In the genomic region with DNA sequence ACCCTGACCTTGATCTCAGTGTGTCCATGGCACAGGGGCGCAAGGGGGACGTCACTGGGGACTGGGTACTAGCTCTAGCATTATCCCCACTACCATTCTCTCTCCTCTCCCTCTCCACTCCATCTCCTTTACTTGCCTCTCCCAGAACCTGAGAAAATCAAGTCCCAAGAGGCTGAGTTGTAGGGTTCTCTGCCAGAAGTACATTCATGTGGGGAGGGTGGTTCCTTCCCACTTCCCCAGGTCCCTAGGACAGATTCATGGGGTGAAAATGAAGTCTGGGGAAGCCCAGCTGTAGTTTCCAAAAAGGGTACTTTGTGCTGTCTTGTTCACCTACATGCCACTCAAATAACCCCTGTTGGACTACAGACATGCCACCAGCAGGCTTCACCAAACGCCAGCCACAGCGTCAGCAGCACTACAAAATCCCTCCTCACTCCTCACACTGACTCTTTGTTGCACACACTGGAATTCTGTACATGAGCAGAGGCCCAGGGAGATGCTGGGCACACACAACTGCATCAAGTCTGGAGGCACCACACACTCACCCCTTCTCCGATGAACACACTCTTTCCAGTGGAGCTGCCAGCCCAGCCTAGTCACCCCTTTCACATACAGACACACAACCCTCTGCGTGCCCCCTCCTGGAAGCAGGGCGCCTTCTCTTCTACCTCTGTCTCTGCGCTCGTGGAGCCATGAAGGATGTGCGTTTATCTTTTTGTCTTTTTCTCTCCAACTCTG, we compare ENCODE assay signal across 1 cellular context.
TF ChIP-seq lines count a peak whose summit lies in the region.

No MANE protein-coding gene starts in this region.

TF ChIP-seq in WTC11, 78 proteins besides CTCF, POLR2A, EP300 and RAD21 (continued from another document):
- TF ChIP-seq AR (CRISPR knock-in tag; IDR thresholded peaks at IDR 0.05): no peak
- no peak for TF ChIP-seq ELF4 (CRISPR knock-in tag; IDR thresholded peaks at IDR 0.05; ENCODE audit: low read depth)
- TF ChIP-seq, protein P1, sequence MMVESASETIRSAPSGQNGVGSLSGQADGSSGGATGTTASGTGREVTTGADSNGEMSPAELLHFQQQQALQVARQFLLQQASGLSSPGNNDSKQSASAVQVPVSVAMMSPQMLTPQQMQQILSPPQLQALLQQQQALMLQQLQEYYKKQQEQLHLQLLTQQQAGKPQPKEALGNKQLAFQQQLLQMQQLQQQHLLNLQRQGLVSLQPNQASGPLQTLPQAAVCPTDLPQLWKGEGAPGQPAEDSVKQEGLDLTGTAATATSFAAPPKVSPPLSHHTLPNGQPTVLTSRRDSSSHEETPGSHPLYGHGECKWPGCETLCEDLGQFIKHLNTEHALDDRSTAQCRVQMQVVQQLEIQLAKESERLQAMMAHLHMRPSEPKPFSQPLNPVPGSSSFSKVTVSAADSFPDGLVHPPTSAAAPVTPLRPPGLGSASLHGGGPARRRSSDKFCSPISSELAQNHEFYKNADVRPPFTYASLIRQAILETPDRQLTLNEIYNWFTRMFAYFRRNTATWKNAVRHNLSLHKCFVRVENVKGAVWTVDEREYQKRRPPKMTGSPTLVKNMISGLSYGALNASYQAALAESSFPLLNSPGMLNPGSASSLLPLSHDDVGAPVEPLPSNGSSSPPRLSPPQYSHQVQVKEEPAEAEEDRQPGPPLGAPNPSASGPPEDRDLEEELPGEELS (CRISPR knock-in tag; IDR thresholded peaks at IDR 0.05): no peak
- TF ChIP-seq, protein P2, sequence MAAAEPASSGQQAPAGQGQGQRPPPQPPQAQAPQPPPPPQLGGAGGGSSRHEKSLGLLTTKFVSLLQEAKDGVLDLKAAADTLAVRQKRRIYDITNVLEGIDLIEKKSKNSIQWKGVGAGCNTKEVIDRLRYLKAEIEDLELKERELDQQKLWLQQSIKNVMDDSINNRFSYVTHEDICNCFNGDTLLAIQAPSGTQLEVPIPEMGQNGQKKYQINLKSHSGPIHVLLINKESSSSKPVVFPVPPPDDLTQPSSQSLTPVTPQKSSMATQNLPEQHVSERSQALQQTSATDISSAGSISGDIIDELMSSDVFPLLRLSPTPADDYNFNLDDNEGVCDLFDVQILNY (CRISPR knock-in tag; IDR thresholded peaks at IDR 0.05): no peak
- no peak for TF ChIP-seq ZNF121 (CRISPR knock-in tag; IDR thresholded peaks at IDR 0.05)
- no peak for TF ChIP-seq TCF7 (CRISPR knock-in tag; IDR thresholded peaks at IDR 0.05; ENCODE audit: low read depth)
- no peak for TF ChIP-seq ZNF263 (CRISPR knock-in tag; IDR thresholded peaks at IDR 0.05; ENCODE audit: low read depth)
- no peak for TF ChIP-seq ZBTB21 (CRISPR knock-in tag; IDR thresholded peaks at IDR 0.05; ENCODE audit: borderline replicate concordance)
- TF ChIP-seq, protein P3, sequence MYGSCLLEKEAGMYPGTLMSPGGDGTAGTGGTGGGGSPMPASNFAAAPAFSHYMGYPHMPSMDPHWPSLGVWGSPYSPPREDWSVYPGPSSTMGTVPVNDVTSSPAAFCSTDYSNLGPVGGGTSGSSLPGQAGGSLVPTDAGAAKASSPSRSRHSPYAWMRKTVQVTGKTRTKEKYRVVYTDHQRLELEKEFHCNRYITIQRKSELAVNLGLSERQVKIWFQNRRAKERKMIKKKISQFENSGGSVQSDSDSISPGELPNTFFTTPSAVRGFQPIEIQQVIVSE (CRISPR knock-in tag; IDR thresholded peaks at IDR 0.05; ENCODE audit: borderline replicate concordance): no peak
- no peak for TF ChIP-seq MAX (CRISPR knock-in tag; IDR thresholded peaks at IDR 0.05)
- TF ChIP-seq, protein P4, sequence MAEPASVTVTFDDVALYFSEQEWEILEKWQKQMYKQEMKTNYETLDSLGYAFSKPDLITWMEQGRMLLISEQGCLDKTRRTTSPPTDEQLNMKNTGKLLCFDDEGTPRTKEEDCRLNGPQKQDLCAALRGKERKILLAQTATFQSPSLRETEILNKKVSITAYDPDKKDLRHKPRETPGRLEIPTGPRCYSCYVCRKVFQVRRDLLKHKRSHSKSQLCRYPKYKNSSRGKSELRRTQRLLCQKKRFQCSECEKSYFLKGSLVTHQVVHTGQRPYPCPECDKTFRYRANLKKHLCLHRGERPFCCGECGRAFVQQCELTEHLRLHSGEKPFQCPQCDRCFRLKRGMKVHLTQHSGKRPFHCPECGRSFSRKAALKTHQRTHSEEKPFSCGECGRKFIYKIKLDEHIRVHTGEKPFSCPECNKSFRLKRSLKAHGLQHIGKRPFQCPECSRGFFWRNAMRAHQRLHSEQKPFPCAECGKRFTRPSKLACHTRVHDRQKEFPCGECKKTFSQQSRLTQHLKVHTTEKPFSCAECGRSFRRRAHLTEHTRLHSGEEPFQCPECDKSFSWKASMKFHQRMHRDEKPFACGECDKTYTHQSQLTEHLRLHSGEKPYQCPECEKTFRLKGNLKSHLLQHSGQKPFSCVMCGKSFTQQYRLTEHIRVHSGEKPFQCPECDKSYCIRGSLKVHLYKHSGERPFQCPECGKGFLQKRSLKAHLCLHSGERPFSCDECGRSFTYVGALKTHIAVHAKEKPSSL (CRISPR knock-in tag; conservative IDR thresholded peaks at IDR 0.05): no peak
- TF ChIP-seq, protein P5, sequence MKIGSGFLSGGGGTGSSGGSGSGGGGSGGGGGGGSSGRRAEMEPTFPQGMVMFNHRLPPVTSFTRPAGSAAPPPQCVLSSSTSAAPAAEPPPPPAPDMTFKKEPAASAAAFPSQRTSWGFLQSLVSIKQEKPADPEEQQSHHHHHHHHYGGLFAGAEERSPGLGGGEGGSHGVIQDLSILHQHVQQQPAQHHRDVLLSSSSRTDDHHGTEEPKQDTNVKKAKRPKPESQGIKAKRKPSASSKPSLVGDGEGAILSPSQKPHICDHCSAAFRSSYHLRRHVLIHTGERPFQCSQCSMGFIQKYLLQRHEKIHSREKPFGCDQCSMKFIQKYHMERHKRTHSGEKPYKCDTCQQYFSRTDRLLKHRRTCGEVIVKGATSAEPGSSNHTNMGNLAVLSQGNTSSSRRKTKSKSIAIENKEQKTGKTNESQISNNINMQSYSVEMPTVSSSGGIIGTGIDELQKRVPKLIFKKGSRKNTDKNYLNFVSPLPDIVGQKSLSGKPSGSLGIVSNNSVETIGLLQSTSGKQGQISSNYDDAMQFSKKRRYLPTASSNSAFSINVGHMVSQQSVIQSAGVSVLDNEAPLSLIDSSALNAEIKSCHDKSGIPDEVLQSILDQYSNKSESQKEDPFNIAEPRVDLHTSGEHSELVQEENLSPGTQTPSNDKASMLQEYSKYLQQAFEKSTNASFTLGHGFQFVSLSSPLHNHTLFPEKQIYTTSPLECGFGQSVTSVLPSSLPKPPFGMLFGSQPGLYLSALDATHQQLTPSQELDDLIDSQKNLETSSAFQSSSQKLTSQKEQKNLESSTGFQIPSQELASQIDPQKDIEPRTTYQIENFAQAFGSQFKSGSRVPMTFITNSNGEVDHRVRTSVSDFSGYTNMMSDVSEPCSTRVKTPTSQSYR (CRISPR knock-in tag; IDR thresholded peaks at IDR 0.05): no peak
- no peak for TF ChIP-seq ZNF232 (CRISPR knock-in tag; IDR thresholded peaks at IDR 0.05)
- no peak for TF ChIP-seq JAZF1 (CRISPR knock-in tag; IDR thresholded peaks at IDR 0.05)
- no peak for TF ChIP-seq TEAD4 (CRISPR knock-in tag; IDR thresholded peaks at IDR 0.05)
